15 cellular contexts compared by ENCODE assay signal in the genomic region with DNA sequence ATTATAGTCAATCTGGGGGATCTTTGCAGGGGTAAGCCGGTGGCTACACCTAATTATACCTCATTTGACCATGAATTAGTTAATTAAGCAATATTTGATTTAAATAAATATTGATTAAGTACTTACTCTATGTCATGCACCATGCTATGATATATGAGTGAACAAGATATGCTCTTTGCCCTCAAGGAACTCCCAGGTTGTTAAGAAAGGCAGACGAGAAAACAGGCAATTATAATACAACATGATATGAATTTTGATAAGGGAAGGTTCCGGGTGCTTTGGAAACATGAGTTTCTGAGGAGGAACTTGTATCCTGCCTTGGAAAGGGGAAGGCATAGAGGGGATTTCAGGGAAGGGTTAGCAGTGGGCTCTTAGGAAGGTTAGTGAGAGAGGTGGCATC.
DNase-seq lines count a peak whose midpoint lies in the region; ATAC-seq and TF ChIP-seq lines count a peak whose summit lies in the region.
"Had no signal": no experiment of that assay in that cellular context is flagged by ENCODE, and none has a peak within 500 bp of the region (broad histone marks: within the 10 kb centered on the region; RNA-seq: fewer than 3 reads in every experiment).

No MANE protein-coding gene starts in this region.

- DNase-seq in left colon (no peak), trophoblast cell (no peak), gastrocnemius medialis (no peak), NCI-H446 treated with DMSO at 0.1 percent for 48 hours (lab: John Stamatoyannopoulos, UW) (no peak), GM23248 (no peak)
- DNase-seq: 8988T; AML-193; Caco-2; Calu3; CD4-positive, alpha-beta T cell; CD8-positive, alpha-beta T cell; DMS79 treated with DMSO at 0.1 percent for 48 hours; GF-D8 had no signal

- no peak for TF ChIP-seq POLR2A in gastrocnemius medialis (IDR thresholded peaks at IDR 0.05)

- H4K20me1 ChIP-seq in GM23248 (ENCODE audit: insufficient read depth), result no peaks in the 10 kb centered on the region
- H4K20me1 ChIP-seq: BLaER1 treated with 17β-estradiol and CSF1 and Interleukin-3, amounts not matched to agents 10 nM and 100 nM had no signal

- no peak overlapping the region for H2AFZ ChIP-seq in trophoblast cell (ENCODE audit: insufficient read depth, low read length, poor library complexity)
- no peak overlapping the region for H2AFZ ChIP-seq in GM23248

- no CpG with 5 or more reads among the region's 3 CpGs for WGBS in trophoblast cell (ENCODE audit: extremely low coverage, insufficient coverage, insufficient read length)
- WGBS in GM23248 (ENCODE audit: low coverage in 1 of 2, low lambda C conversion rate in 2 of 2, missing lambda C conversion rate in 2 of 2), 2 experiments, result 9 to 14% methylated on average over 3 of the region's 3 CpGs

- H3K79me1 ChIP-seq in trophoblast cell (ENCODE audit: low read length), result no peaks in the 10 kb centered on the region

- in situ Hi-C loops in gastrocnemius medialis (cut with MboI; ENCODE audit: low sequenced_read_pairs in 4 of 4) (no loop called here), GM23248 (cut with MboI) (no loop called here)

- H2BK5ac ChIP-seq in trophoblast cell (ENCODE audit: low read depth, low read length, poor library complexity), result no peak overlapping the region

- no peaks in the 10 kb centered on the region for H3K9me3 ChIP-seq in trophoblast cell (ENCODE audit: insufficient read depth, low read depth, low read length)
- H3K9me3 ChIP-seq in gastrocnemius medialis, result no peaks in the 10 kb centered on the region
- H3K9me3 ChIP-seq in GM23248 (ENCODE audit: low read depth), result no peaks in the 10 kb centered on the region
- H3K9me3 ChIP-seq: BLaER1 treated with 17β-estradiol and CSF1 and Interleukin-3, amounts not matched to agents 10 nM and 100 nM; Caco-2 had no signal

- no peak overlapping the region for H4K12ac ChIP-seq in trophoblast cell (ENCODE audit: low read depth, low read length)

- no peak overlapping the region for H4K91ac ChIP-seq in trophoblast cell (ENCODE audit: low read depth, low read length)

- H3K27ac ChIP-seq in trophoblast cell (ENCODE audit: low read depth, low read length) (no peak overlapping the region), gastrocnemius medialis (no peak overlapping the region), GM23248 (no peak overlapping the region)
- H3K27ac ChIP-seq: BLaER1 treated with 17β-estradiol and CSF1 and Interleukin-3, amounts not matched to agents 10 nM and 100 nM; C4-2B had no signal

- no peak overlapping the region for H3K9ac ChIP-seq in trophoblast cell (ENCODE audit: low read length)
- H3K9ac ChIP-seq in GM23248, result no peak overlapping the region
- H3K9ac ChIP-seq: BLaER1 treated with 17β-estradiol and CSF1 and Interleukin-3, amounts not matched to agents 10 nM and 100 nM had no signal

- no peak overlapping the region for H4K8ac ChIP-seq in trophoblast cell (ENCODE audit: low read depth, low read length)

- no peak overlapping the region for H2BK120ac ChIP-seq in trophoblast cell (ENCODE audit: insufficient read depth, low read length, poor library complexity)

- no peak overlapping the region for H3K14ac ChIP-seq in trophoblast cell (ENCODE audit: low read length)

- H3K18ac ChIP-seq in trophoblast cell (ENCODE audit: low read length), result no peak overlapping the region

- no peak overlapping the region for H3K4me3 ChIP-seq in trophoblast cell (ENCODE audit: low read depth, low read length)
- no peak overlapping the region for H3K4me3 ChIP-seq in gastrocnemius medialis
- no peak overlapping the region for H3K4me3 ChIP-seq in GM23248
- H3K4me3 ChIP-seq: BLaER1 treated with 17β-estradiol and CSF1 and Interleukin-3, amounts not matched to agents 10 nM and 100 nM had no signal

- peak overlapping the region; percentile 49 for H3K23ac ChIP-seq in trophoblast cell (ENCODE audit: low read length)

- no peaks in the 10 kb centered on the region for H3K9me2 ChIP-seq in GM23248 (ENCODE audit: insufficient read depth)

- H3K27me3 ChIP-seq in trophoblast cell (ENCODE audit: insufficient read depth, low read length) (no peaks in the 10 kb centered on the region), gastrocnemius medialis (no peaks in the 10 kb centered on the region), GM23248 (replicated peaks; ENCODE audit: insufficient read depth) (no peaks in the 10 kb centered on the region)
- H3K27me3 ChIP-seq: BLaER1 treated with 17β-estradiol and CSF1 and Interleukin-3, amounts not matched to agents 10 nM and 100 nM had no signal

- no peak overlapping the region for H3K4ac ChIP-seq in trophoblast cell (ENCODE audit: low read depth, low read length)

- no peaks in the 10 kb centered on the region for H3K36me3 ChIP-seq in trophoblast cell (ENCODE audit: control insufficient read depth in 1 of 2, insufficient read depth in 2 of 2, low read length in 2 of 2)
- no peaks in the 10 kb centered on the region for H3K36me3 ChIP-seq in gastrocnemius medialis
- H3K36me3 ChIP-seq in GM23248 (ENCODE audit: low read depth), result no peaks in the 10 kb centered on the region
- H3K36me3 ChIP-seq: BLaER1 treated with 17β-estradiol and CSF1 and Interleukin-3, amounts not matched to agents 10 nM and 100 nM had no signal

- TF ChIP-seq CTCF in gastrocnemius medialis (IDR thresholded peaks at IDR 0.05 in 4 of 5, conservative IDR thresholded peaks at IDR 0.05 in 1 of 5), result no peak

- H3F3A ChIP-seq in GM23248 (ENCODE audit: insufficient read depth), result no peaks in the 10 kb centered on the region

- ATAC-seq in left colon, result peak; percentile 90
- no peak for ATAC-seq in gastrocnemius medialis
- ATAC-seq: CD8-positive, alpha-beta T cell had no signal

- intact Hi-C loops in left colon (cut with DNase I, micrococcal nuclease), result no loop called here
- intact Hi-C loops in gastrocnemius medialis (cut with DNase I; ENCODE audit: low total_unique reads), result no loop called here

- no peak overlapping the region for H2AK5ac ChIP-seq in trophoblast cell (ENCODE audit: low read length)

- H3K4me2 ChIP-seq in trophoblast cell (ENCODE audit: low read length), result no peak overlapping the region
- no peak overlapping the region for H3K4me2 ChIP-seq in GM23248 (ENCODE audit: unreplicated experiment)
- H3K4me2 ChIP-seq: BLaER1 treated with 17β-estradiol and CSF1 and Interleukin-3, amounts not matched to agents 10 nM and 100 nM had no signal

- no peak overlapping the region for H2BK12ac ChIP-seq in trophoblast cell (ENCODE audit: low read length)

- H3K4me1 ChIP-seq in trophoblast cell (ENCODE audit: control insufficient read depth in 1 of 2, insufficient read depth in 2 of 2, low read length in 2 of 2) (no peaks in the 10 kb centered on the region), gastrocnemius medialis (no peaks in the 10 kb centered on the region), GM23248 (ENCODE audit: insufficient read depth) (no peaks in the 10 kb centered on the region)
- H3K4me1 ChIP-seq: BLaER1 treated with 17β-estradiol and CSF1 and Interleukin-3, amounts not matched to agents 10 nM and 100 nM; Caco-2 had no signal

- H3K79me2 ChIP-seq in trophoblast cell (ENCODE audit: control insufficient read depth, insufficient read depth, low read length, poor library complexity) (no peaks in the 10 kb centered on the region), GM23248 (ENCODE audit: insufficient read depth) (no peaks in the 10 kb centered on the region)
